Comparison of ENCODE assay signal across 8 cellular contexts in genomic region chr7:65872776-65873581, GRCh38. TPM values are rescaled to one million over a fixed set of nuclear protein-coding genes. Genes with fewer than 3 reads are reported as not detected.
DNase-seq lines count a peak whose midpoint lies in the region; ATAC-seq and TF ChIP-seq lines count a peak whose summit lies in the region.

TSS of gene VKORC1L1 (plus strand) at chr7:65873074. CDS start at chr7:65873372, 298 bp downstream.

- H3K4me1 Mint-ChIP-seq in activated T-helper 2 cell treated with anti-CD3 and anti-CD28 coated beads, Interferon-gamma antibody, Interleukin-2, Interleukin-4, amounts not matched to agents 10 μg/mL and 5 μg/mL and 100 μg/mL, durations not matched to agents 14 hours and 24 hours and 36 hours (ENCODE audit: low read depth): peaks cover 5% of the 10 kb centered on the region
- H3K4me1 Mint-ChIP-seq in natural killer cell: peaks cover 0 to 10% of the 10 kb centered on the region in 2 donors
- peaks cover 6 to 10% of the 10 kb centered on the region in 2 donors for H3K4me1 Mint-ChIP-seq in stimulated activated naive B cell treated with anti-CD40 and anti-IgM and Interleukin-4, amounts not matched to agents 10 μg/mL and 1 μg/mL and 100 μg/mL, for 72 hours

- H3K4me3 ChIP-seq in LNCaP clone FGC (ENCODE audit: low read depth, low read length): peak within 1 kb of the TSS; percentile 77

- TF ChIP-seq POLR2A in Raji (IDR thresholded peaks at IDR 0.05; ENCODE audit: insufficient read depth, low read depth, low read length): peak; percentile 34; the same call in 1 of the 2 replicates

- H3K9me3 Mint-ChIP-seq in activated T-helper 2 cell treated with anti-CD3 and anti-CD28 coated beads, Interferon-gamma antibody, Interleukin-2, Interleukin-4, amounts not matched to agents 10 μg/mL and 5 μg/mL and 100 μg/mL, durations not matched to agents 14 hours and 24 hours and 36 hours: no peaks in the 10 kb centered on the region
- no peaks in the 10 kb centered on the region for H3K9me3 Mint-ChIP-seq in natural killer cell
- no peaks in the 10 kb centered on the region for H3K9me3 Mint-ChIP-seq in stimulated activated naive B cell treated with anti-CD40 and anti-IgM and Interleukin-4, amounts not matched to agents 10 μg/mL and 1 μg/mL and 100 μg/mL, for 72 hours

- H3K36me3 Mint-ChIP-seq in activated T-helper 2 cell treated with anti-CD3 and anti-CD28 coated beads, Interferon-gamma antibody, Interleukin-2, Interleukin-4, amounts not matched to agents 10 μg/mL and 5 μg/mL and 100 μg/mL, durations not matched to agents 14 hours and 24 hours and 36 hours (ENCODE audit: low read depth): peaks cover 3% of the 10 kb centered on the region
- no peaks in the 10 kb centered on the region for H3K36me3 Mint-ChIP-seq in natural killer cell
- peaks cover 0 to 2% of the 10 kb centered on the region in 2 donors for H3K36me3 Mint-ChIP-seq in stimulated activated naive B cell treated with anti-CD40 and anti-IgM and Interleukin-4, amounts not matched to agents 10 μg/mL and 1 μg/mL and 100 μg/mL, for 72 hours

- TF ChIP-seq CTCF in LNCaP clone FGC (IDR thresholded peaks at IDR 0.05; ENCODE audit: control insufficient read depth, extremely low read depth, insufficient read depth): no peak
- no peak for TF ChIP-seq CTCF in natural killer cell (IDR thresholded peaks at IDR 0.05)

- ATAC-seq in natural killer cell: peak; percentile 90 to 96 (median 91)
- ATAC-seq in stimulated activated naive B cell treated with anti-CD40 and anti-IgM and Interleukin-4, amounts not matched to agents 10 μg/mL and 1 μg/mL and 100 μg/mL, for 72 hours (replicated peaks): peak; percentile 92 to 94

- H3K27ac Mint-ChIP-seq in activated T-helper 2 cell treated with anti-CD3 and anti-CD28 coated beads, Interferon-gamma antibody, Interleukin-2, Interleukin-4, amounts not matched to agents 10 μg/mL and 5 μg/mL and 100 μg/mL, durations not matched to agents 14 hours and 24 hours and 36 hours: peak within 1 kb of the TSS; percentile 72
- H3K27ac Mint-ChIP-seq in natural killer cell: peak within 1 kb of the TSS; percentile 29 to 72
- H3K27ac Mint-ChIP-seq in stimulated activated naive B cell treated with anti-CD40 and anti-IgM and Interleukin-4, amounts not matched to agents 10 μg/mL and 1 μg/mL and 100 μg/mL, for 72 hours: peak within 1 kb of the TSS; percentile 90

- no peaks in the 10 kb centered on the region for H3K27me3 Mint-ChIP-seq in activated T-helper 2 cell treated with anti-CD3 and anti-CD28 coated beads, Interferon-gamma antibody, Interleukin-2, Interleukin-4, amounts not matched to agents 10 μg/mL and 5 μg/mL and 100 μg/mL, durations not matched to agents 14 hours and 24 hours and 36 hours (ENCODE audit: low read depth)
- no peaks in the 10 kb centered on the region for H3K27me3 Mint-ChIP-seq in natural killer cell (ENCODE audit: low read depth in 2 of 2)
- no peaks in the 10 kb centered on the region for H3K27me3 Mint-ChIP-seq in stimulated activated naive B cell treated with anti-CD40 and anti-IgM and Interleukin-4, amounts not matched to agents 10 μg/mL and 1 μg/mL and 100 μg/mL, for 72 hours

- intact Hi-C loops in activated T-helper 2 cell treated with anti-CD3 and anti-CD28 coated beads, Interferon-gamma antibody, Interleukin-2, Interleukin-4, amounts not matched to agents 10 μg/mL and 5 μg/mL and 100 μg/mL, durations not matched to agents 14 hours and 24 hours and 36 hours (cut with micrococcal nuclease): loop anchor here (2.0 to 5.0 kb wide), 5 partner anchors 102 to 1429 kb away; partner anchors contain the start of genes SBDS and TYW1
- intact Hi-C loops in natural killer cell (cut with micrococcal nuclease): no loop called here

- peak within 1 kb of the TSS; percentile 84 for H3K4me3 Mint-ChIP-seq in activated T-helper 2 cell treated with anti-CD3 and anti-CD28 coated beads, Interferon-gamma antibody, Interleukin-2, Interleukin-4, amounts not matched to agents 10 μg/mL and 5 μg/mL and 100 μg/mL, durations not matched to agents 14 hours and 24 hours and 36 hours (ENCODE audit: low read depth)
- H3K4me3 Mint-ChIP-seq in natural killer cell: peak within 1 kb of the TSS; percentile 87
- peak within 1 kb of the TSS; percentile 85 to 90 for H3K4me3 Mint-ChIP-seq in stimulated activated naive B cell treated with anti-CD40 and anti-IgM and Interleukin-4, amounts not matched to agents 10 μg/mL and 1 μg/mL and 100 μg/mL, for 72 hours

- peak; percentile 93 for DNase-seq in EH (ENCODE audit: low read depth)
- DNase-seq in H4 (ENCODE audit: low spot score): peak; percentile 89
- peak; percentile 50 for DNase-seq in LNCaP clone FGC (ENCODE audit: low read depth)
- DNase-seq in activated T-helper 2 cell treated with anti-CD3 and anti-CD28 coated beads, Interferon-gamma antibody, Interleukin-2, Interleukin-4, amounts not matched to agents 10 μg/mL and 5 μg/mL and 100 μg/mL, durations not matched to agents 14 hours and 24 hours and 36 hours (ENCODE audit: low spot score): peak; percentile 92
- peak; percentile 84 for DNase-seq in fibroblast of peridontal ligament (ENCODE audit: extremely low read depth)
- peak; percentile 91 for DNase-seq in natural killer cell
- DNase-seq in stimulated activated naive B cell treated with anti-CD40 and anti-IgM and Interleukin-4, amounts not matched to agents 10 μg/mL and 1 μg/mL and 100 μg/mL, for 72 hours: peak; percentile 91

RNA-seq across cellular contexts. Expression of gene VKORC1L1, which starts in this region (rescaled TPM):
- total RNA-seq in H4 (2014; rRNA removed; shearing (Covaris generic)): 13.1 and 16.9 TPM in 2 replicates
- total RNA-seq in activated T-helper 2 cell treated with anti-CD3 and anti-CD28 coated beads, Interferon-gamma antibody, Interleukin-2, Interleukin-4, amounts not matched to agents 10 μg/mL and 5 μg/mL and 100 μg/mL, durations not matched to agents 14 hours and 24 hours and 36 hours: 25.9 and 27.4 TPM in 2 replicates
- 1 to 10 TPM; 5.7 to 8.2 (median 7.1) TPM for total RNA-seq in natural killer cell

Comparison
In these comparisons a context has a peak if more than half of its experiments do, and no peak if none do; other contexts are left out.
1. Peak in every context shown above with its lines: DNase-seq, ATAC-seq and H3K4me3 ChIP-seq.